ENCODE assay signal across 1 cellular context in genomic region chr14:70809238-70810214, GRCh38.
TF ChIP-seq lines count a peak whose summit lies in the region.

Gene MAP3K9, minus strand, starts transcription at chr14:70809513. Its CDS starts 342 bp downstream, at chr14:70809171.

TF ChIP-seq in HCT116, 20 proteins besides CTCF, POLR2A, EP300 and RAD21 (continued from another document):
- peak; percentile 92 for TF ChIP-seq SP1 (IDR thresholded peaks at IDR 0.05; ENCODE audit: low read depth)
